Comparison of ENCODE assay signal across 23 cellular contexts in genomic region chr5:93236807-93237421, GRCh38.
DNase-seq lines count a peak whose midpoint lies in the region; ATAC-seq and TF ChIP-seq lines count a peak whose summit lies in the region.
"Had no signal": no experiment of that assay in that cellular context is flagged by ENCODE, and none has a peak within 500 bp of the region (broad histone marks: within the 10 kb centered on the region; RNA-seq: fewer than 3 reads in every experiment).

No MANE protein-coding gene starts in this region.

- H3K36me3 Mint-ChIP-seq in HFFc6 (ENCODE audit: low read depth), result peaks cover 20% of the 10 kb centered on the region; the same call in 1 of the 2 replicates
- no peaks in the 10 kb centered on the region for H3K36me3 Mint-ChIP-seq in activated naive CD4-positive, alpha-beta T cell treated with anti-CD3 and anti-CD28 coated beads, Interleukin-2, amount 10 ng/mL, durations not matched to agents 7 days and 5 days
- H3K36me3 Mint-ChIP-seq: activated CD8-positive, alpha-beta memory T cell treated with anti-CD3 and anti-CD28 coated beads, Interleukin-2, amount 10 ng/mL, durations not matched to agents 7 days and 5 days; activated naive CD8-positive, alpha-beta T cell treated with anti-CD3 and anti-CD28 coated beads for 36 hours; CD14-positive monocyte; IgD-negative memory B cell had no signal

- no peak overlapping the region for H3K4me3 ChIP-seq in RWPE2 (ENCODE audit: severe bottlenecking)
- no peak overlapping the region for H3K4me3 ChIP-seq in foreskin fibroblast (ENCODE audit: low read depth in 1 of 2, low read length in 2 of 2)
- H3K4me3 ChIP-seq: left ventricle myocardium inferior, mucosa of descending colon, upper lobe of left lung had no signal

- peak overlapping the region; percentile 23 for H3K27ac ChIP-seq in RWPE2 (ENCODE audit: poor library complexity, severe bottlenecking)
- H3K27ac ChIP-seq: left ventricle myocardium inferior, upper lobe of left lung had no signal

- peaks cover 12% of the 10 kb centered on the region for H3K4me1 ChIP-seq in RWPE2 (ENCODE audit: insufficient read depth, poor library complexity, severe bottlenecking)
- H3K4me1 ChIP-seq: left ventricle myocardium inferior, upper lobe of left lung had no signal

- peak overlapping the region; percentile 45; the same call in 1 of the 2 replicates for H3K4me3 Mint-ChIP-seq in HFFc6
- no peak overlapping the region for H3K4me3 Mint-ChIP-seq in activated naive CD4-positive, alpha-beta T cell treated with anti-CD3 and anti-CD28 coated beads, Interleukin-2, amount 10 ng/mL, durations not matched to agents 7 days and 5 days
- H3K4me3 Mint-ChIP-seq: activated CD4-positive, alpha-beta T cell treated with anti-CD3 and anti-CD28 coated beads, Interleukin-2, amount 10 ng/mL, durations not matched to agents 7 days and 5 days; activated CD8-positive, alpha-beta memory T cell treated with anti-CD3 and anti-CD28 coated beads, Interleukin-2, amount 10 ng/mL, durations not matched to agents 7 days and 5 days; activated naive CD8-positive, alpha-beta T cell treated with anti-CD3 and anti-CD28 coated beads for 36 hours; CD14-positive monocyte; IgD-negative memory B cell; nephron progenitor cell; T-helper 1 cell treated with Interleukin-12 subunit alpha and Interleukin-12 subunit beta and Interleukin-4 antibody, amounts not matched to agents 30 μg/mL and 1 μg/mL, for 36 hours had no signal

- DNase-seq in AG08396 (ENCODE audit: low spot score), result peak; percentile 27
- peak; percentile 88 for DNase-seq in HFFc6
- DNase-seq in RWPE2 (ENCODE audit: low spot score), result no peak
- peak; percentile 40 to 43 for DNase-seq in foreskin fibroblast
- DNase-seq in activated naive CD4-positive, alpha-beta T cell treated with anti-CD3 and anti-CD28 coated beads, Interleukin-2, amount 10 ng/mL, durations not matched to agents 7 days and 5 days, result no peak
- no peak for DNase-seq in iPS-NIHi11 (ENCODE audit: low spot score)
- DNase-seq: activated CD4-positive, alpha-beta T cell treated with anti-CD3 and anti-CD28 coated beads, Interleukin-2, amount 10 ng/mL, durations not matched to agents 7 days and 5 days; activated CD8-positive, alpha-beta memory T cell treated with anti-CD3 and anti-CD28 coated beads, Interleukin-2, amount 10 ng/mL, durations not matched to agents 7 days and 5 days; activated naive CD8-positive, alpha-beta T cell treated with anti-CD3 and anti-CD28 coated beads for 36 hours; GF-D8; left ventricle myocardium inferior; mucosa of descending colon; NCI-H1417; NCI-H510A; nephron progenitor cell; upper lobe of left lung had no signal

- H3K27ac Mint-ChIP-seq in HFFc6, result peak overlapping the region; percentile 56
- no peak overlapping the region for H3K27ac Mint-ChIP-seq in activated naive CD4-positive, alpha-beta T cell treated with anti-CD3 and anti-CD28 coated beads, Interleukin-2, amount 10 ng/mL, durations not matched to agents 7 days and 5 days
- H3K27ac Mint-ChIP-seq: activated CD4-positive, alpha-beta T cell treated with anti-CD3 and anti-CD28 coated beads, Interleukin-2, amount 10 ng/mL, durations not matched to agents 7 days and 5 days; activated CD8-positive, alpha-beta memory T cell treated with anti-CD3 and anti-CD28 coated beads, Interleukin-2, amount 10 ng/mL, durations not matched to agents 7 days and 5 days; activated naive CD8-positive, alpha-beta T cell treated with anti-CD3 and anti-CD28 coated beads for 36 hours; CD14-positive monocyte; IgD-negative memory B cell; nephron progenitor cell; T-helper 1 cell treated with Interleukin-12 subunit alpha and Interleukin-12 subunit beta and Interleukin-4 antibody, amounts not matched to agents 30 μg/mL and 1 μg/mL, for 36 hours had no signal

- no peaks in the 10 kb centered on the region for H3K9me3 ChIP-seq in RWPE2 (ENCODE audit: severe bottlenecking)
- H3K9me3 ChIP-seq: left ventricle myocardium inferior, mucosa of descending colon, upper lobe of left lung had no signal

- no peaks in the 10 kb centered on the region for H3K36me3 ChIP-seq in RWPE2 (ENCODE audit: low read depth)
- H3K36me3 ChIP-seq: left ventricle myocardium inferior, upper lobe of left lung had no signal

- peaks cover 30% of the 10 kb centered on the region for H3K4me1 Mint-ChIP-seq in HFFc6 (ENCODE audit: low read depth)
- no peaks in the 10 kb centered on the region for H3K4me1 Mint-ChIP-seq in activated naive CD4-positive, alpha-beta T cell treated with anti-CD3 and anti-CD28 coated beads, Interleukin-2, amount 10 ng/mL, durations not matched to agents 7 days and 5 days
- H3K4me1 Mint-ChIP-seq: activated CD4-positive, alpha-beta T cell treated with anti-CD3 and anti-CD28 coated beads, Interleukin-2, amount 10 ng/mL, durations not matched to agents 7 days and 5 days; activated CD8-positive, alpha-beta memory T cell treated with anti-CD3 and anti-CD28 coated beads, Interleukin-2, amount 10 ng/mL, durations not matched to agents 7 days and 5 days; activated naive CD8-positive, alpha-beta T cell treated with anti-CD3 and anti-CD28 coated beads for 36 hours; CD14-positive monocyte; IgD-negative memory B cell had no signal

- no peaks in the 10 kb centered on the region for H3K27me3 ChIP-seq in RWPE2 (ENCODE audit: insufficient read depth, poor library complexity, severe bottlenecking)
- H3K27me3 ChIP-seq: upper lobe of left lung had no signal

- CTCF ChIA-PET in activated naive CD4-positive, alpha-beta T cell treated with anti-CD3 and anti-CD28 coated beads, Interleukin-2, amount 10 ng/mL, durations not matched to agents 7 days and 5 days (lab: Charles Lee), result no interaction called here

- peak; percentile 50 for TF ChIP-seq CTCF in HFFc6 (IDR thresholded peaks at IDR 0.05)
- no peak for TF ChIP-seq CTCF in RWPE2 (IDR thresholded peaks at IDR 0.05; ENCODE audit: poor library complexity, severe bottlenecking)
- TF ChIP-seq CTCF in foreskin fibroblast (IDR thresholded peaks at IDR 0.05; ENCODE audit: low read depth, low read length), result no peak

- peak; percentile 100 for ATAC-seq in RWPE2 (ENCODE audit: low read depth)
- ATAC-seq in GM18511 (IDR thresholded peaks at IDR 0.05; ENCODE audit: unreplicated experiment), result no peak
- ATAC-seq in GM18867 (IDR thresholded peaks at IDR 0.05; ENCODE audit: unreplicated experiment), result no peak
- ATAC-seq: activated CD8-positive, alpha-beta memory T cell treated with anti-CD3 and anti-CD28 coated beads, Interleukin-2, amount 10 ng/mL, durations not matched to agents 7 days and 5 days; mucosa of descending colon; Panc1; sciatic nerve had no signal

- no peaks in the 10 kb centered on the region for H3K9me3 Mint-ChIP-seq in HFFc6
- H3K9me3 Mint-ChIP-seq in activated naive CD4-positive, alpha-beta T cell treated with anti-CD3 and anti-CD28 coated beads, Interleukin-2, amount 10 ng/mL, durations not matched to agents 7 days and 5 days, result no peaks in the 10 kb centered on the region
- H3K9me3 Mint-ChIP-seq: activated CD4-positive, alpha-beta T cell treated with anti-CD3 and anti-CD28 coated beads, Interleukin-2, amount 10 ng/mL, durations not matched to agents 7 days and 5 days; activated naive CD8-positive, alpha-beta T cell treated with anti-CD3 and anti-CD28 coated beads for 36 hours had no signal

- H3K27me3 Mint-ChIP-seq in HFFc6 (ENCODE audit: insufficient read depth), result no peaks in the 10 kb centered on the region
- no peaks in the 10 kb centered on the region for H3K27me3 Mint-ChIP-seq in activated naive CD4-positive, alpha-beta T cell treated with anti-CD3 and anti-CD28 coated beads, Interleukin-2, amount 10 ng/mL, durations not matched to agents 7 days and 5 days
- H3K27me3 Mint-ChIP-seq: activated CD4-positive, alpha-beta T cell treated with anti-CD3 and anti-CD28 coated beads, Interleukin-2, amount 10 ng/mL, durations not matched to agents 7 days and 5 days; activated CD8-positive, alpha-beta memory T cell treated with anti-CD3 and anti-CD28 coated beads, Interleukin-2, amount 10 ng/mL, durations not matched to agents 7 days and 5 days; IgD-negative memory B cell had no signal

Comparison
In these comparisons a context has a peak if more than half of its experiments do, and no peak if none do; other contexts are left out.
1. DNase-seq: peak in AG08396 (single experiment), HFFc6 (single experiment) and foreskin fibroblast (2 of 2); none in RWPE2 (single experiment), activated naive CD4-positive, alpha-beta T cell treated with anti-CD3 and anti-CD28 coated beads, Interleukin-2, amount 10 ng/mL, durations not matched to agents 7 days and 5 days (single experiment) and iPS-NIHi11 (single experiment).